Comparison of ENCODE assay signal across 21 cellular contexts in genomic region chr22:30405731-30406130, GRCh38.
"Had no signal": no experiment of that assay in that cellular context is flagged by ENCODE, and none has a peak within 500 bp of the region (broad histone marks: within the 10 kb centered on the region; RNA-seq: fewer than 3 reads in every experiment).

No MANE protein-coding gene starts in this region.

- H3K4me3 Mint-ChIP-seq: dendritic cell treated with granulocyte-macrophage colony-stimulating factor and Interleukin-4, amounts not matched to agents 40 ng/mL and 50 ng/mL, for 4 days; effector memory CD8-positive, alpha-beta T cell; nephron progenitor cell had no signal

- H3K9me3 ChIP-seq: esophagus muscularis mucosa, gastroesophageal sphincter, left lung, psoas muscle, stomach, upper lobe of left lung, uterus had no signal

- H3K4me3 ChIP-seq: esophagus muscularis mucosa, gastroesophageal sphincter, left lung, lung, psoas muscle, stomach, upper lobe of left lung, uterus had no signal

- H3K27ac ChIP-seq: epithelial cell of prostate, esophagus muscularis mucosa, gastroesophageal sphincter, left lung, psoas muscle, stomach, upper lobe of left lung, uterus had no signal

- H3K27ac Mint-ChIP-seq: dendritic cell treated with granulocyte-macrophage colony-stimulating factor and Interleukin-4, amounts not matched to agents 40 ng/mL and 50 ng/mL, for 4 days; effector memory CD8-positive, alpha-beta T cell had no signal

- DNase-seq: effector memory CD8-positive, alpha-beta T cell; glutamatergic neuron; islet precursor cell; left lung; mesenchymal stem cell; midbrain; nephron progenitor cell; psoas muscle; retina; stimulated activated CD4-positive, alpha-beta T cell treated with anti-CD3 and anti-CD28 coated beads, Interleukin-2, amount 100 ng/mL, for 24 hours; stimulated activated naive CD4-positive, alpha-beta T cell; stomach; upper lobe of left lung; uterus had no signal

- H3K36me3 ChIP-seq: uterus had no signal

- ATAC-seq: effector memory CD8-positive, alpha-beta T cell; gastroesophageal sphincter; left lung; psoas muscle; sciatic nerve had no signal

- H3K9me3 Mint-ChIP-seq: dendritic cell treated with granulocyte-macrophage colony-stimulating factor and Interleukin-4, amounts not matched to agents 40 ng/mL and 50 ng/mL, for 4 days; effector memory CD8-positive, alpha-beta T cell; nephron progenitor cell had no signal

- H3K27me3 Mint-ChIP-seq: effector memory CD8-positive, alpha-beta T cell had no signal

- FAIRE-seq: colon had no signal

- H3K27me3 ChIP-seq: esophagus muscularis mucosa, gastroesophageal sphincter, left lung, stomach, upper lobe of left lung, uterus had no signal

- H3K4me1 ChIP-seq: gastroesophageal sphincter, left lung, psoas muscle, upper lobe of left lung, uterus had no signal
